Comparison of ENCODE assay signal across 8 cellular contexts in genomic region chr12:55659486-55660385, GRCh38. TPM values are rescaled to one million over a fixed set of nuclear protein-coding genes. Genes with fewer than 3 reads are reported as not detected.
A peak's percentile ranks its signal among the peaks of the same experiment; 100 is the strongest.
DNase-seq lines count a peak whose midpoint lies in the region; ATAC-seq and TF ChIP-seq lines count a peak whose summit lies in the region.

No MANE protein-coding gene starts in this region.

- no peaks in the 10 kb centered on the region for H3F3A ChIP-seq in PC-3 (ENCODE audit: low read length, unreplicated experiment)

- no peaks in the 10 kb centered on the region for H3K79me2 ChIP-seq in PC-3 (ENCODE audit: low read length)

- TF ChIP-seq EP300 in suprapubic skin (IDR thresholded peaks at IDR 0.05): peak; percentile 67

- no peak overlapping the region for H2AFZ ChIP-seq in PC-3 (ENCODE audit: low read length)

- intact Hi-C loops in PC-3 (cut with micrococcal nuclease) (loop anchor here (1.0 kb wide), 2 partner anchors 62 to 78 kb away; no protein-coding TSS in a partner anchor), Right ventricle myocardium inferior (cut with DNase I) (loop anchor here (5.0 kb wide), 2 partner anchors 48 to 78 kb away; partner anchors contain the start of gene ITGA7)

- peak; percentile 73 for TF ChIP-seq CTCF in PC-3 (conservative IDR thresholded peaks at IDR 0.05; ENCODE audit: low read depth, low read length)
- no peak for TF ChIP-seq CTCF in suprapubic skin (IDR thresholded peaks at IDR 0.05)

- no peaks in the 10 kb centered on the region for H3K27me3 ChIP-seq in PC-3 (ENCODE audit: low read length)
- H3K27me3 ChIP-seq in suprapubic skin: no peaks in the 10 kb centered on the region

- DNase-seq in SIG-M5 treated with dmso at 0.1 percent for 504 hours (lab: John Stamatoyannopoulos, UW; ENCODE audit: unreplicated experiment) (peak; percentile 22), SIG-M5 (lab: John Stamatoyannopoulos, UW) (no peak), PC-3 (peak; percentile 56), Right ventricle myocardium inferior (ENCODE audit: missing footprints) (no peak), suprapubic skin (ENCODE audit: low spot score in 2 of 2) (no peak), iPS-NIHi11 (ENCODE audit: low spot score) (no peak)
- no peak for DNase-seq in NK-92 treated with Interleukin-12 subunit alpha and Interleukin-12 subunit beta, amount 100 ng/mL, for 24 hours (lab: John Stamatoyannopoulos, UW)

- no peak overlapping the region for H3K9ac ChIP-seq in PC-3 (ENCODE audit: low read length)

- 63% methylated on average over 9 of the region's 9 CpGs for WGBS in suprapubic skin

- CTCF ChIA-PET in PC-3 (lab: Charles Lee): no interaction called here

- H3K4me3 ChIP-seq in PC-3 (ENCODE audit: low read length) (no peak overlapping the region), suprapubic skin (no peak overlapping the region)

- POLR2A ChIA-PET in PC-3 (lab: Charles Lee; ENCODE audit: unreplicated experiment): no interaction called here

- no peak for TF ChIP-seq POLR2A in suprapubic skin (IDR thresholded peaks at IDR 0.05)

- no peak overlapping the region for H3K27ac ChIP-seq in PC-3 (ENCODE audit: low read length)
- H3K27ac ChIP-seq in suprapubic skin: no peak overlapping the region

- H3K9me2 ChIP-seq in PC-3 (replicated peaks; ENCODE audit: low read length): no peaks in the 10 kb centered on the region

- peak; percentile 77 for ATAC-seq in PC-3
- peak; percentile 92 for ATAC-seq in Right ventricle myocardium inferior
- ATAC-seq in GM19452 (IDR thresholded peaks at IDR 0.05; ENCODE audit: unreplicated experiment): no peak

- H3K9me3 ChIP-seq in PC-3 (ENCODE audit: low read length) (no peaks in the 10 kb centered on the region), suprapubic skin (no peaks in the 10 kb centered on the region)

- H3K4me1 ChIP-seq in PC-3 (ENCODE audit: insufficient read depth, low read length) (no peaks in the 10 kb centered on the region), suprapubic skin (no peaks in the 10 kb centered on the region)

- H3K4me2 ChIP-seq in PC-3 (ENCODE audit: low read length): no peak overlapping the region

- H3K36me3 ChIP-seq in PC-3 (ENCODE audit: low read depth, low read length) (no peaks in the 10 kb centered on the region), suprapubic skin (no peaks in the 10 kb centered on the region)

- no peaks in the 10 kb centered on the region for H4K20me1 ChIP-seq in PC-3 (ENCODE audit: low read length)

- BruUV-seq in PC-3 (replicated peaks; lab: Mats Ljungman, UMichigan): no TSS peak

RNA-seq across cellular contexts. Expression of gene OR10P1, which starts 23.0 kb away (rescaled TPM):
- total RNA-seq in PC-3 (2014; rRNA removed) (not detected in 2 replicates), Right ventricle myocardium inferior (not detected), suprapubic skin (not detected)

RNA-seq across cellular contexts. Expression of gene ITGA7, which starts 48.0 kb away (rescaled TPM):
- 4.4 and 9.7 TPM in 2 replicates for total RNA-seq in PC-3 (2014; rRNA removed)
- 479 TPM for total RNA-seq in Right ventricle myocardium inferior
- total RNA-seq in suprapubic skin: 10 to 100 TPM in 3 of 4 donors, 1 to 10 TPM in 1; 9.5 to 20.6 (median 15.8) TPM

RNA-seq across cellular contexts. Expression of gene BLOC1S1, which starts 56.1 kb away (rescaled TPM):
- 63.5 and 90.8 TPM in 2 replicates for total RNA-seq in PC-3 (2014; rRNA removed)
- 128 TPM for total RNA-seq in Right ventricle myocardium inferior
- 100 to 1,000 TPM in 3 of 4 donors, 10 to 100 TPM in 1; 92.7 to 166 (median 139) TPM for total RNA-seq in suprapubic skin

Comparison
In these comparisons a context has a peak if more than half of its experiments do, and no peak if none do; other contexts are left out.
1. DNase-seq: peak in SIG-M5 treated with dmso at 0.1 percent for 504 hours (single experiment) and PC-3 (single experiment); none in SIG-M5 (single experiment), Right ventricle myocardium inferior (single experiment), suprapubic skin (0 of 2), NK-92 treated with Interleukin-12 subunit alpha and Interleukin-12 subunit beta, amount 100 ng/mL, for 24 hours (single experiment) and iPS-NIHi11 (single experiment).
2. RNA of gene ITGA7, which starts 48.0 kb away (total RNA-seq): 479 TPM in Right ventricle myocardium inferior (single experiment); 9.5 to 20.6 TPM in suprapubic skin and 4.4 to 9.7 TPM in PC-3; every median in the first group is over 10 times any median in the second.